In genomic region chr1:226973898-226974543, GRCh38 we compare ENCODE assay signal across 9 cellular contexts. TPM values are rescaled to one million over a fixed set of nuclear protein-coding genes. Genes with fewer than 3 reads are reported as not detected.
DNase-seq lines count a peak whose midpoint lies in the region; ATAC-seq and TF ChIP-seq lines count a peak whose summit lies in the region.
"Had no signal": no experiment of that assay in that cellular context is flagged by ENCODE, and none has a peak within 500 bp of the region (broad histone marks: within the 10 kb centered on the region; RNA-seq: fewer than 3 reads in every experiment).

No MANE protein-coding gene starts in this region.

- no peak for TF ChIP-seq CTCF in lower lobe of right lung (IDR thresholded peaks at IDR 0.05)

- intact Hi-C loops in lower lobe of right lung (cut with DNase I) = no loop called here

- H3K36me3 ChIP-seq in MG63 (no peaks in the 10 kb centered on the region; the same call in 1 of the 2 replicates), duodenal mucosa (ENCODE audit: control insufficient read depth in 1 of 2, insufficient read depth in 2 of 2, low read length in 2 of 2) (peaks cover 8 to 51% of the 10 kb centered on the region in 2 donors), lower lobe of right lung (peaks cover 12% of the 10 kb centered on the region)

- ATAC-seq in lower lobe of right lung (peak; percentile 82 to 89), HG03457 (IDR thresholded peaks at IDR 0.05; ENCODE audit: unreplicated experiment) (no peak), GM19455 (IDR thresholded peaks at IDR 0.05; ENCODE audit: unreplicated experiment) (no peak)

- H3K4me1 ChIP-seq in duodenal mucosa (ENCODE audit: control insufficient read depth in 1 of 2, insufficient read depth in 2 of 2, low read length in 2 of 2) (peaks cover 14 to 22% of the 10 kb centered on the region in 2 donors), lower lobe of right lung (peaks cover 27% of the 10 kb centered on the region)

- H3K27me3 ChIP-seq in MG63 (no peaks in the 10 kb centered on the region), duodenal mucosa (ENCODE audit: control insufficient read depth in 1 of 2, insufficient read depth in 2 of 2, low read length in 2 of 2) (no peaks in the 10 kb centered on the region), lower lobe of right lung (ENCODE audit: low read depth) (no peaks in the 10 kb centered on the region)

- H3K9me3 ChIP-seq in MG63 (peaks cover 5% of the 10 kb centered on the region; the same call in 1 of the 2 replicates), duodenal mucosa (ENCODE audit: control insufficient read depth in 1 of 2, low read length in 2 of 2) (peaks cover 0 to 5% of the 10 kb centered on the region in 2 donors), lower lobe of right lung (peaks cover 9% of the 10 kb centered on the region)

- H3K27ac ChIP-seq in duodenal mucosa (ENCODE audit: low read depth, low read length) = peak overlapping the region; percentile 82
- peak overlapping the region; percentile 83 for H3K27ac ChIP-seq in lower lobe of right lung
- peak overlapping the region; percentile 96 for H3K27ac ChIP-seq in temporal lobe (ENCODE audit: low read depth, low read length)

- H3K9ac ChIP-seq in duodenal mucosa (ENCODE audit: low read depth in 1 of 2, low read length in 2 of 2) = no peak overlapping the region

- no peak overlapping the region for H3K4me3 ChIP-seq in MG63
- no peak overlapping the region for H3K4me3 ChIP-seq in duodenal mucosa (ENCODE audit: low read depth in 1 of 2, low read length in 2 of 2)
- no peak overlapping the region for H3K4me3 ChIP-seq in lower lobe of right lung

- in situ Hi-C loops in KBM-7 (cut with MboI; ENCODE audit: low pct_unique_long_range_greater_than_20kb, low sequenced_read_pairs) = no loop called here

- DNase-seq in MG63 (peak; percentile 62), lower lobe of right lung (no peak), KBM-7 (no peak)
- DNase-seq in activated CD8-positive, alpha-beta memory T cell treated with anti-CD3 and anti-CD28 coated beads, Interleukin-2, amount 50 U/mL, for 48 hours = no peak
- DNase-seq: NCI-H1436 had no signal

RNA-seq across cellular contexts. Expression of gene COQ8A, which starts 33.9 kb away (rescaled TPM):
- total RNA-seq in MG63 (2014; rRNA removed; shearing (Covaris generic); ENCODE audit: low replicate concordance) = 7.4 and 14.8 TPM in 2 replicates
- total RNA-seq in lower lobe of right lung = 45.0 TPM
- total RNA-seq in temporal lobe = 16.7 TPM

Comparison
In these comparisons a context has a peak if more than half of its experiments do, and no peak if none do; other contexts are left out.
1. ATAC-seq: peak in lower lobe of right lung (2 of 2); none in HG03457 (single experiment) and GM19455 (single experiment).
2. Peak in every context shown above with its lines, with median percentiles within 50 percentile points of each other: H3K27ac ChIP-seq.